ENCODE assay signal across 21 cellular contexts in genomic region chr2:44211183-44211582, GRCh38. TPM values are rescaled to one million over a fixed set of nuclear protein-coding genes. Genes with fewer than 3 reads are reported as not detected.
DNase-seq lines count a peak whose midpoint lies in the region; ATAC-seq, FAIRE-seq and TF ChIP-seq lines count a peak whose summit lies in the region.
"Had no signal": no experiment of that assay in that cellular context is flagged by ENCODE, and none has a peak within 500 bp of the region (broad histone marks: within the 10 kb centered on the region; RNA-seq: fewer than 3 reads in every experiment).

No MANE protein-coding gene starts in this region.

- no peak for TF ChIP-seq RAD21 in HepG2 (CRISPR knock-in tag; IDR thresholded peaks at IDR 0.05)

- TF ChIP-seq CTCF in HepG2 (CRISPR knock-in tag; IDR thresholded peaks at IDR 0.05) (no peak), right lobe of liver (IDR thresholded peaks at IDR 0.05) (no peak)

- no peaks in the 10 kb centered on the region for H4K20me1 ChIP-seq in HepG2 (ENCODE audit: insufficient read depth, low read length)

- intact Hi-C loops in HepG2 (cut with micrococcal nuclease; ENCODE audit: unreplicated experiment) (loop anchor here (5.0 kb wide), 1 partner anchor 39 kb away; no protein-coding TSS in a partner anchor), right lobe of liver (cut with DNase I) (no loop called here)

- no peak overlapping the region for H2AFZ ChIP-seq in HepG2 (ENCODE audit: low read length)
- H2AFZ ChIP-seq: GM23338 had no signal

- H3K4me1 ChIP-seq in HepG2 (ENCODE audit: insufficient read depth, low read length) (peaks cover 22% of the 10 kb centered on the region), right lobe of liver (peaks cover 0 to 15% (median 6%) of the 10 kb centered on the region in 4 donors)
- H3K4me1 ChIP-seq: BLaER1 had no signal

- TF ChIP-seq EP300 in HepG2 (IDR thresholded peaks at IDR 0.05; ENCODE audit: low read depth in 2 of 2, low read length in 2 of 2) (no peak), HepG2 (CRISPR knock-in tag; IDR thresholded peaks at IDR 0.05; ENCODE audit: borderline replicate concordance) (no peak)

- in situ Hi-C loops in HepG2 (cut with HindIII; ENCODE audit: extremely low pct_ligation_motif_present, low pct_unique_long_range_greater_than_20kb), result no loop called here

- no peak overlapping the region for H3K4me2 ChIP-seq in HepG2 (ENCODE audit: low read depth, low read length)
- H3K4me2 ChIP-seq: BLaER1, GM23338 had no signal

- H3K9me3 ChIP-seq in HepG2 (ENCODE audit: low read length) (no peaks in the 10 kb centered on the region), right lobe of liver (no peaks in the 10 kb centered on the region)
- H3K9me3 ChIP-seq: BLaER1, Caco-2 had no signal

- no peak overlapping the region for H3K27ac ChIP-seq in HepG2 (ENCODE audit: extremely low read length, insufficient read depth, low read length)
- H3K27ac ChIP-seq in right lobe of liver, result no peak overlapping the region
- H3K27ac ChIP-seq: 22Rv1, BLaER1, C4-2B had no signal

- peak; percentile 53 for ATAC-seq in HepG2
- no peak for ATAC-seq in right lobe of liver
- ATAC-seq: CD8-positive, alpha-beta T cell; GM23338; HCT116 had no signal

- CTCF ChIA-PET in HepG2 (lab: Yijun Ruan, JAX; ENCODE audit: low intra/inter-chr PET ratio, low total read pairs), result no interaction called here

- no TSS peak for BruUV-seq in HepG2 (replicated peaks; lab: Mats Ljungman, UMichigan)

- H3K4me3 ChIP-seq in HepG2 (replicated peaks in 1 of 3; ENCODE audit: insufficient read depth in 1 of 3, low read depth in 2 of 3, low read length in 3 of 3), result no peak overlapping the region
- no peak overlapping the region for H3K4me3 ChIP-seq in right lobe of liver
- H3K4me3 ChIP-seq: BLaER1, GM23338 had no signal

- peaks cover 7% of the 10 kb centered on the region for H3K79me2 ChIP-seq in HepG2 (ENCODE audit: insufficient read depth, low read length)

- H3K27me3 ChIP-seq in HepG2 (ENCODE audit: control insufficient read depth in 1 of 2, insufficient read depth in 2 of 2, low read length in 2 of 2), result no peaks in the 10 kb centered on the region
- H3K27me3 ChIP-seq in right lobe of liver, result no peaks in the 10 kb centered on the region
- H3K27me3 ChIP-seq: BLaER1 had no signal

- FAIRE-seq in HepG2 (lab: Jason Lieb, UNC), result no peak
- FAIRE-seq: A204.1, G401.6, GM12892, GM19239 had no signal

- POLR2A ChIA-PET in HepG2 (lab: Yijun Ruan, JAX), result no interaction called here

- no peak for TF ChIP-seq POLR2A in HepG2 (IDR thresholded peaks at IDR 0.05; ENCODE audit: insufficient read depth in 1 of 2, low read depth in 2 of 2, low read length in 2 of 2)
- TF ChIP-seq POLR2A in right lobe of liver (IDR thresholded peaks at IDR 0.05), result no peak

- H3K36me3 ChIP-seq in HepG2 (replicated peaks in 1 of 2; ENCODE audit: control insufficient read depth in 1 of 2, insufficient read depth in 2 of 2, low read length in 2 of 2) (peaks cover 3 to 14% of the 10 kb centered on the region in 2 experiments; a peak in 4 of 5 replicates), right lobe of liver (peaks cover 0 to 11% (median 2%) of the 10 kb centered on the region in 4 donors)

- H3K9ac ChIP-seq in HepG2 (ENCODE audit: insufficient read depth, low read depth, low read length), result no peak overlapping the region
- H3K9ac ChIP-seq: BLaER1 had no signal

- DNase-seq in HepG2 (ENCODE audit: low spot score) (peak; percentile 59), right lobe of liver (no peak), glomerular endothelial cell (ENCODE audit: extremely low read depth, low read depth, low spot score) (peak; percentile 47), pulmonary artery endothelial cell (ENCODE audit: low read depth, low spot score) (peak; percentile 49), pons (ENCODE audit: low spot score) (no peak), RPMI8226 (no peak)
- DNase-seq: Caco-2; CD4-positive, CD25-positive, alpha-beta regulatory T cell; CD8-positive, alpha-beta T cell; DMS153; DND-41; H9 had no signal

TF ChIP-seq in HepG2, 621 proteins besides CTCF, POLR2A, EP300 and RAD21:
- no peak for TF ChIP-seq CBFB (CRISPR knock-in tag; IDR thresholded peaks at IDR 0.05)
- 0 out of 4 replicates have a peak, but pooled peaks of 1 of the 2 experiments have one; percentile 3 for TF ChIP-seq MAFK (conservative IDR thresholded peaks at IDR 0.05 in 1 of 2, IDR thresholded peaks at IDR 0.05 in 1 of 2; ENCODE audit: low read length in 2 of 2)
- TF ChIP-seq SMC3 (IDR thresholded peaks at IDR 0.05; ENCODE audit: low read length), result no peak
- TF ChIP-seq ARID5B (CRISPR knock-in tag; IDR thresholded peaks at IDR 0.05), result 0 out of 2 replicates have a peak, but pooled peaks have one; percentile 17
- no peak for TF ChIP-seq ZBTB1 (CRISPR knock-in tag; IDR thresholded peaks at IDR 0.05; ENCODE audit: borderline replicate concordance)
- TF ChIP-seq RBM22 (optimal IDR thresholded peaks at IDR 0.05; ENCODE audit: low read length), result peak; percentile 81
- no peak for TF ChIP-seq SUZ12 (IDR thresholded peaks at IDR 0.05; ENCODE audit: low read depth, low read length)
- TF ChIP-seq KLF11 (CRISPR knock-in tag; IDR thresholded peaks at IDR 0.05), result 0 out of 2 replicates have a peak, but pooled peaks have one; percentile 42

RNA-seq across cellular contexts. Expression of gene PPM1B, which starts 42.5 kb away (rescaled TPM):
- 24.4 and 33.6 TPM in 2 replicates for total RNA-seq in HepG2 (2016; rRNA removed; fragmentation: Illumina TruSeq; extraction: Trizol)
- 17.8 and 18.0 TPM in 2 replicates for total RNA-seq in HepG2 (2016; cell fraction: cytosol; rRNA removed; fragmentation: Illumina TruSeq; extraction: Trizol; ENCODE audit: low read depth)
- 25.9 and 32.4 TPM in 2 replicates for total RNA-seq in HepG2 (2016; cell fraction: insoluble cytoplasmic fraction; rRNA removed; fragmentation: Illumina TruSeq; extraction: Trizol)
- total RNA-seq in HepG2 (2016; cell fraction: membrane; rRNA removed; fragmentation: Illumina TruSeq; extraction: Trizol), result 13.8 and 16.7 TPM in 2 replicates
- total RNA-seq in HepG2 (2016; cell fraction: nucleus; rRNA removed; fragmentation: Illumina TruSeq; extraction: Trizol), result 23.0 and 24.0 TPM in 2 replicates
- 24.7 and 25.0 TPM in 2 replicates for polyA plus RNA-seq in HepG2 (2011; rRNA removed)
- polyA plus RNA-seq in HepG2 (2011; cell fraction: cytosol; rRNA removed), result 8.6 and 12.7 TPM in 2 replicates
- polyA plus RNA-seq in HepG2 (2011; cell fraction: nucleus; rRNA removed), result 8.7 and 9.9 TPM in 2 replicates
- polyA plus RNA-seq in HepG2 (2012), result 28.6 and 32.2 TPM in 2 replicates
- 1.6 and 1.8 TPM in 2 replicates for polyA plus RNA-seq in HepG2 (2016; cell fraction: cytosol; fragmentation: Illumina TruSeq; extraction: Trizol; ENCODE audit: low read depth)
- 34.6 and 37.7 TPM in 2 replicates for polyA plus RNA-seq in HepG2 (2016; cell fraction: insoluble cytoplasmic fraction; fragmentation: Illumina TruSeq; extraction: Trizol; ENCODE audit: low read depth)
- 7.0 and 7.6 TPM in 2 replicates for polyA plus RNA-seq in HepG2 (2016; cell fraction: membrane; fragmentation: Illumina TruSeq; extraction: Trizol; ENCODE audit: low read depth)
- polyA plus RNA-seq in HepG2 (2016; cell fraction: nucleus; fragmentation: Illumina TruSeq; extraction: Trizol; ENCODE audit: insufficient read depth, low read depth), result 24.1 and 29.0 TPM in 2 replicates
- 32.2 and 37.2 TPM in 2 replicates for polyA minus RNA-seq in HepG2 (2011; rRNA and poly(A)+ RNA removed; ENCODE audit: low replicate concordance)
- polyA minus RNA-seq in HepG2 (2011; cell fraction: cytosol; rRNA and poly(A)+ RNA removed), result 29.5 and 38.6 TPM in 2 replicates
- 58.3 and 66.4 TPM in 2 replicates for polyA minus RNA-seq in HepG2 (2011; cell fraction: nucleus; rRNA and poly(A)+ RNA removed)
- total RNA-seq in right lobe of liver, result 10 to 100 TPM; 20.4 to 43.3 (median 27.8) TPM
- 15.5 and 16.3 TPM in 2 replicates for total RNA-seq in glomerular endothelial cell
- 16.0 and 20.0 TPM in 2 replicates for total RNA-seq in pulmonary artery endothelial cell

Comparison
In these comparisons a context has a peak if more than half of its experiments do, and no peak if none do; other contexts are left out.
1. DNase-seq: peak in HepG2 (single experiment), glomerular endothelial cell (single experiment) and pulmonary artery endothelial cell (single experiment); none in right lobe of liver (0 of 3), pons (single experiment) and RPMI8226 (single experiment).